In genomic region chr10:34933676-34934075, GRCh38 we compare ENCODE assay signal across 13 cellular contexts.
DNase-seq lines count a peak whose midpoint lies in the region; ATAC-seq, FAIRE-seq and TF ChIP-seq lines count a peak whose summit lies in the region.
"Had no signal": no experiment of that assay in that cellular context is flagged by ENCODE, and none has a peak within 500 bp of the region (broad histone marks: within the 10 kb centered on the region; RNA-seq: fewer than 3 reads in every experiment).

No MANE protein-coding gene starts in this region.

- H4K20me1 ChIP-seq in H1 (replicated peaks in 1 of 2; ENCODE audit: control insufficient read depth in 1 of 2, insufficient read depth in 2 of 2, low read length in 2 of 2), result no peaks in the 10 kb centered on the region

- H2BK12ac ChIP-seq in H1 (ENCODE audit: low read depth, low read length), result no peak overlapping the region

- no peak overlapping the region for H4K91ac ChIP-seq in H1 (replicated peaks; ENCODE audit: insufficient read length, low read length)

- no peak overlapping the region for H4K5ac ChIP-seq in H1 (ENCODE audit: insufficient read length, low read depth, low read length)

- TF ChIP-seq CTCF in H1 (IDR thresholded peaks at IDR 0.05; ENCODE audit: control extremely low read depth in 1 of 3, insufficient read depth in 1 of 3, low read depth in 1 of 3, low read length in 3 of 3), result no peak
- no peak for TF ChIP-seq CTCF in kidney (IDR thresholded peaks at IDR 0.05; ENCODE audit: borderline replicate concordance, extremely low read depth, insufficient read depth)
- TF ChIP-seq CTCF in gastrocnemius medialis (IDR thresholded peaks at IDR 0.05 in 4 of 5, conservative IDR thresholded peaks at IDR 0.05 in 1 of 5), result no peak
- no peak for TF ChIP-seq CTCF in esophagus squamous epithelium (IDR thresholded peaks at IDR 0.05)

- no peaks in the 10 kb centered on the region for H3K79me1 ChIP-seq in H1 (ENCODE audit: low read depth, low read length)

- H3K4me3 ChIP-seq in H1 (ENCODE audit: extremely low read depth in 1 of 4, insufficient read depth in 2 of 4, low read depth in 3 of 4, low read length in 4 of 4) (no peak overlapping the region), kidney (ENCODE audit: low read length in 2 of 2) (no peak overlapping the region), gastrocnemius medialis (no peak overlapping the region), esophagus squamous epithelium (no peak overlapping the region)
- no peak overlapping the region for H3K4me3 ChIP-seq in effector memory CD4-positive, alpha-beta T cell (ENCODE audit: insufficient read depth, low read depth, low read length, poor library complexity, severe bottlenecking)
- H3K4me3 ChIP-seq: coronary artery had no signal

- no peak overlapping the region for H3K23ac ChIP-seq in H1 (ENCODE audit: insufficient read length)

- H3K18ac ChIP-seq in H1 (ENCODE audit: extremely low read depth, low read length), result no peak overlapping the region

- DNase-seq in EL (peak; percentile 18), H1 (ENCODE audit: low read depth in 1 of 2, low spot score in 2 of 2) (no peak), kidney (peak; percentile 90), gastrocnemius medialis (peak; percentile 30 to 55), esophagus squamous epithelium (lab: John Stamatoyannopoulos, UW) (no peak), retina (no peak)
- DNase-seq in effector memory CD4-positive, alpha-beta T cell, result no peak
- no peak for DNase-seq in activated CD8-positive, alpha-beta memory T cell treated with anti-CD3 and anti-CD28 coated beads for 24 hours
- DNase-seq: ACHN, NCI-H146, NCI-H524 had no signal

- no peaks in the 10 kb centered on the region for H3K36me3 ChIP-seq in H1 (ENCODE audit: control insufficient read depth in 2 of 4, insufficient read depth in 4 of 4, low read length in 3 of 4)
- no peaks in the 10 kb centered on the region for H3K36me3 ChIP-seq in kidney (ENCODE audit: control insufficient read depth in 1 of 2, insufficient read depth in 2 of 2, low read length in 2 of 2)
- H3K36me3 ChIP-seq in gastrocnemius medialis, result no peaks in the 10 kb centered on the region
- H3K36me3 ChIP-seq in esophagus squamous epithelium, result no peaks in the 10 kb centered on the region
- H3K36me3 ChIP-seq in effector memory CD4-positive, alpha-beta T cell (ENCODE audit: control insufficient read depth, insufficient read depth, low read length), result no peaks in the 10 kb centered on the region

- peak; percentile 68 for ATAC-seq in gastrocnemius medialis

- no peak overlapping the region for H2AK5ac ChIP-seq in H1 (ENCODE audit: low read depth, low read length)

- no peak overlapping the region for H3K56ac ChIP-seq in H1 (replicated peaks; ENCODE audit: insufficient read length, low read depth, low read length)

- H4K8ac ChIP-seq in H1 (ENCODE audit: extremely low read depth, insufficient read depth, low read length), result no peak overlapping the region

- in situ Hi-C loops in gastrocnemius medialis (cut with MboI; ENCODE audit: low sequenced_read_pairs in 4 of 4), result loop anchor here in 1 of 4 donors (25.0 kb wide), 1 partner anchor 271 kb away; no protein-coding TSS in a partner anchor

- no peaks in the 10 kb centered on the region; the same call in 1 of the 2 replicates for H3K23me2 ChIP-seq in H1 (ENCODE audit: low read depth, low read length)

- no peak overlapping the region for H3K9ac ChIP-seq in H1 (replicated peaks in 1 of 4; ENCODE audit: extremely low read depth in 1 of 4, low read depth in 3 of 4, low read length in 3 of 4)
- H3K9ac ChIP-seq in kidney (ENCODE audit: low read length in 2 of 2), result no peak overlapping the region
- H3K9ac ChIP-seq: KMS-11 had no signal

- no peak overlapping the region for H2BK5ac ChIP-seq in H1 (ENCODE audit: low read depth, low read length)

- H3K27me3 ChIP-seq in H1 (replicated peaks in 1 of 4; ENCODE audit: control insufficient read depth in 3 of 4, extremely low read depth in 1 of 4, insufficient read depth in 3 of 4, low read length in 3 of 4), result no peaks in the 10 kb centered on the region
- no peaks in the 10 kb centered on the region for H3K27me3 ChIP-seq in gastrocnemius medialis
- no peaks in the 10 kb centered on the region for H3K27me3 ChIP-seq in esophagus squamous epithelium
- H3K27me3 ChIP-seq in effector memory CD4-positive, alpha-beta T cell (replicated peaks; ENCODE audit: control insufficient read depth, insufficient read depth, low read length, poor library complexity, severe bottlenecking), result no peaks in the 10 kb centered on the region

- H3K79me2 ChIP-seq in H1 (ENCODE audit: control insufficient read depth in 1 of 2, insufficient read depth in 2 of 2, low read length in 2 of 2), result no peaks in the 10 kb centered on the region

- H3K9me3 ChIP-seq in H1 (ENCODE audit: insufficient read depth in 2 of 2, low read depth in 1 of 2, low read length in 1 of 2) (no peaks in the 10 kb centered on the region), kidney (ENCODE audit: control insufficient read depth in 1 of 2, low read length in 2 of 2) (no peaks in the 10 kb centered on the region), gastrocnemius medialis (no peaks in the 10 kb centered on the region), esophagus squamous epithelium (no peaks in the 10 kb centered on the region)
- no peaks in the 10 kb centered on the region for H3K9me3 ChIP-seq in effector memory CD4-positive, alpha-beta T cell (ENCODE audit: control insufficient read depth, low read length)

- no peak overlapping the region for H3K14ac ChIP-seq in H1 (ENCODE audit: insufficient read length)

- no peaks in the 10 kb centered on the region; a peak in 1 of 7 replicates for H3K4me1 ChIP-seq in H1 (replicated peaks in 1 of 4; ENCODE audit: control insufficient read depth in 3 of 4, insufficient read depth in 4 of 4, low read length in 3 of 4)
- no peaks in the 10 kb centered on the region for H3K4me1 ChIP-seq in kidney (ENCODE audit: control insufficient read depth in 1 of 2, insufficient read depth in 1 of 2, low read depth in 1 of 2, low read length in 2 of 2)
- H3K4me1 ChIP-seq in gastrocnemius medialis, result peaks cover 5 to 13% of the 10 kb centered on the region in 2 donors
- H3K4me1 ChIP-seq in esophagus squamous epithelium, result peaks cover 0 to 29% (median 8%) of the 10 kb centered on the region in 3 donors
- H3K4me1 ChIP-seq in effector memory CD4-positive, alpha-beta T cell (ENCODE audit: control insufficient read depth, insufficient read depth, low read length, poor library complexity, severe bottlenecking), result no peaks in the 10 kb centered on the region

- POLR2A ChIA-PET in H1 (lab: Charles Lee; ENCODE audit: partially characterized antibody), result interaction anchor here (1.1 kb wide), 1 partner anchor 31 kb away, joined by 3 read pairs; no protein-coding TSS in a partner anchor

- H3K4me2 ChIP-seq in H1 (ENCODE audit: insufficient read depth in 1 of 2, low read depth in 2 of 2, low read length in 2 of 2), result no peak overlapping the region
- H3K4me2 ChIP-seq: KMS-11 had no signal

- TF ChIP-seq RAD21 in H1 (IDR thresholded peaks at IDR 0.05 in 1 of 2, conservative IDR thresholded peaks at IDR 0.05 in 1 of 2; ENCODE audit: low read depth in 2 of 2, low read length in 2 of 2), result no peak

- CTCF ChIA-PET in H1 (lab: Charles Lee; ENCODE audit: partially characterized antibody), result interaction anchor here (0.8 to 1.1 kb wide), 2 partner anchors 8 to 23 kb away, joined by 4 to 5 read pairs; no protein-coding TSS in a partner anchor

- no peak overlapping the region for H2BK20ac ChIP-seq in H1 (ENCODE audit: low read length)

- H2BK120ac ChIP-seq in H1 (replicated peaks; ENCODE audit: low read depth, low read length), result no peak overlapping the region

- H3K4ac ChIP-seq in H1 (replicated peaks; ENCODE audit: insufficient read length, low read depth, low read length), result no peak overlapping the region

- TF ChIP-seq POLR2A in H1 (IDR thresholded peaks at IDR 0.05; ENCODE audit: control extremely low read depth in 1 of 2, low read depth in 2 of 2, low read length in 2 of 2) (no peak), gastrocnemius medialis (IDR thresholded peaks at IDR 0.05) (no peak), esophagus squamous epithelium (IDR thresholded peaks at IDR 0.05) (no peak)

- no peak for FAIRE-seq in H1 (lab: Jason Lieb, UNC)
- FAIRE-seq in kidney (lab: Jason Lieb, UNC), result no peak

- no peak overlapping the region for H2BK15ac ChIP-seq in H1 (ENCODE audit: low read length)

- H2AFZ ChIP-seq in H1 (ENCODE audit: low read length), result no peak overlapping the region

- no peak overlapping the region for H3K27ac ChIP-seq in H1 (ENCODE audit: low read depth, low read length)
- H3K27ac ChIP-seq in kidney (ENCODE audit: low read depth in 2 of 2, low read length in 2 of 2), result no peak overlapping the region
- peak overlapping the region in 3 of 4 donors; percentile 9 to 59 (median 43) for H3K27ac ChIP-seq in gastrocnemius medialis
- H3K27ac ChIP-seq in esophagus squamous epithelium, result peak overlapping the region in 2 of 4 donors; percentile 67 to 81
- no peak overlapping the region for H3K27ac ChIP-seq in effector memory CD4-positive, alpha-beta T cell (ENCODE audit: insufficient read depth, low read length, poor library complexity, severe bottlenecking)
- H3K27ac ChIP-seq: coronary artery, KMS-11 had no signal

- 78% methylated on average over 9 of the region's 9 CpGs; no CpG with 5 or more reads in 1 of the 2 experiments for WGBS in H1 (ENCODE audit: extremely low coverage in 1 of 2, insufficient coverage in 1 of 2, insufficient read length in 1 of 2, insufficient replicate concordance in 2 of 2, low coverage in 1 of 2, low lambda C conversion rate in 2 of 2, missing lambda C conversion rate in 1 of 2), 2 experiments
- 65 to 76% methylated on average over 7 to 8 of the region's 9 CpGs for WGBS in esophagus squamous epithelium, 2 donors

- no peak for TF ChIP-seq EP300 in H1 (IDR thresholded peaks at IDR 0.05; ENCODE audit: borderline replicate concordance in 1 of 2, low read depth in 2 of 2, low read length in 2 of 2)

- intact Hi-C loops in kidney (cut with DNase I), result no loop called here
- intact Hi-C loops in gastrocnemius medialis (cut with DNase I; ENCODE audit: low total_unique reads), result no loop called here
- intact Hi-C loops in esophagus squamous epithelium (cut with DNase I), result no loop called here

TF ChIP-seq in H1, 55 proteins besides CTCF, POLR2A, EP300 and RAD21 (continues in another document):
- TF ChIP-seq, protein P1, sequence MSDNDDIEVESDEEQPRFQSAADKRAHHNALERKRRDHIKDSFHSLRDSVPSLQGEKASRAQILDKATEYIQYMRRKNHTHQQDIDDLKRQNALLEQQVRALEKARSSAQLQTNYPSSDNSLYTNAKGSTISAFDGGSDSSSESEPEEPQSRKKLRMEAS (IDR thresholded peaks at IDR 0.05), result peak; percentile 52
- peak; percentile 83 for TF ChIP-seq E2F6 (IDR thresholded peaks at IDR 0.05)
- TF ChIP-seq TEAD4 (IDR thresholded peaks at IDR 0.05; ENCODE audit: low read depth, low read length), result peak; percentile 70; the same call in 1 of the 2 replicates
- TF ChIP-seq SAP30 (IDR thresholded peaks at IDR 0.05; ENCODE audit: insufficient read depth, insufficient replicate concordance, low read length), result no peak

Comparison
In these comparisons a context has a peak if more than half of its experiments do, and no peak if none do; other contexts are left out.
1. DNase-seq: peak in EL (single experiment), kidney (single experiment) and gastrocnemius medialis (2 of 2); none in H1 (0 of 2), esophagus squamous epithelium (single experiment), retina (single experiment), effector memory CD4-positive, alpha-beta T cell (0 of 3) and activated CD8-positive, alpha-beta memory T cell treated with anti-CD3 and anti-CD28 coated beads for 24 hours (single experiment).
2. H3K27ac ChIP-seq: peak in gastrocnemius medialis (3 of 4); none in H1 (single experiment), kidney (0 of 2) and effector memory CD4-positive, alpha-beta T cell (single experiment).